In genomic region chr19:41351339-41352245, GRCh38 we compare ENCODE assay signal across 8 cellular contexts. TPM values are rescaled to one million over a fixed set of nuclear protein-coding genes. Genes with fewer than 3 reads are reported as not detected.
DNase-seq lines count a peak whose midpoint lies in the region; ATAC-seq and TF ChIP-seq lines count a peak whose summit lies in the region.

No MANE protein-coding gene starts in this region.

- ATAC-seq in GM21360 (IDR thresholded peaks at IDR 0.05; ENCODE audit: unreplicated experiment) (peak; percentile 40), memory B cell (ENCODE audit: low read depth) (peak; percentile 59)

- H3K4me2 ChIP-seq in Loucy (ENCODE audit: low read depth, low read length, poor library complexity, severe bottlenecking) = peak overlapping the region; percentile 100

- no peaks in the 10 kb centered on the region for H3K9me3 ChIP-seq in CD8-positive, alpha-beta memory T cell (ENCODE audit: low read length)
- no peaks in the 10 kb centered on the region for H3K9me3 ChIP-seq in Loucy (ENCODE audit: insufficient read depth, low read depth, low read length)

- peak; percentile 85 to 94 (median 90) for DNase-seq in CD8-positive, alpha-beta memory T cell
- peak; percentile 64 to 81 for DNase-seq in activated CD4-positive, alpha-beta T cell treated with anti-CD3 and anti-CD28 coated beads, Interleukin-2, amount 50 U/mL, for 24 hours (ENCODE audit: low read depth in 1 of 2, low spot score in 1 of 2)
- DNase-seq in ecto neural progenitor cell (ENCODE audit: low spot score) (peak; percentile 61), memory B cell (ENCODE audit: low spot score in 2 of 2) (peak; percentile 82 to 89), cortex of kidney (lab: John Stamatoyannopoulos, UW) (no peak)
- DNase-seq in stimulated activated CD8-positive, alpha-beta memory T cell treated with anti-CD3 and anti-CD28 coated beads, Interleukin-15, amount 100 ng/mL, for 1 hour (ENCODE audit: low read depth) = peak; percentile 67

- POLR2A ChIA-PET in CD8-positive, alpha-beta memory T cell (lab: Charles Lee) = interaction anchor here (0.6 to 9.4 kb wide), 11 partner anchors 9 to 1069 kb away, joined by 3 to 111 read pairs (median 6); partner anchors contain the start of genes B9D2, CCDC97 and HNRNPUL1

- peaks cover 0 to 4% (median 0%) of the 10 kb centered on the region in 5 donors for H3K9me3 Mint-ChIP-seq in CD8-positive, alpha-beta memory T cell
- H3K9me3 Mint-ChIP-seq in memory B cell = no peaks in the 10 kb centered on the region

- peaks cover 0 to 12% of the 10 kb centered on the region in 2 donors for H3K27me3 Mint-ChIP-seq in CD8-positive, alpha-beta memory T cell
- H3K27me3 Mint-ChIP-seq in memory B cell = no peaks in the 10 kb centered on the region

- peak overlapping the region; percentile 97 for H3K4me3 ChIP-seq in CD8-positive, alpha-beta memory T cell (ENCODE audit: low read length)
- H3K4me3 ChIP-seq in Loucy (ENCODE audit: low read length, poor library complexity, severe bottlenecking) = peak overlapping the region; percentile 92

- H3K27ac Mint-ChIP-seq in CD8-positive, alpha-beta memory T cell = peak overlapping the region; percentile 93 to 100 (median 99)
- H3K27ac Mint-ChIP-seq in memory B cell = peak overlapping the region; percentile 95

- H3K4me3 Mint-ChIP-seq in CD8-positive, alpha-beta memory T cell = peak overlapping the region; percentile 93 to 100 (median 100)
- peak overlapping the region; percentile 98 for H3K4me3 Mint-ChIP-seq in memory B cell

- no peaks in the 10 kb centered on the region for H3K27me3 ChIP-seq in CD8-positive, alpha-beta memory T cell (ENCODE audit: insufficient read depth, low read length, poor library complexity, severe bottlenecking)
- no peaks in the 10 kb centered on the region for H3K27me3 ChIP-seq in Loucy (ENCODE audit: insufficient read depth, low read length, poor library complexity, severe bottlenecking)

- peaks cover 8 to 49% (median 9%) of the 10 kb centered on the region in 3 donors for H3K36me3 Mint-ChIP-seq in CD8-positive, alpha-beta memory T cell
- H3K36me3 Mint-ChIP-seq in memory B cell = peaks cover 9% of the 10 kb centered on the region

- peaks cover 10% of the 10 kb centered on the region for H3K36me3 ChIP-seq in CD8-positive, alpha-beta memory T cell (ENCODE audit: insufficient read depth, low read length)
- H3K36me3 ChIP-seq in Loucy (ENCODE audit: insufficient read depth, low read length) = peaks cover 4% of the 10 kb centered on the region; the same call in 1 of the 2 replicates

- no peaks in the 10 kb centered on the region; the same call in 1 of the 2 replicates for H3F3A ChIP-seq in Loucy (ENCODE audit: low read depth)

- no peaks in the 10 kb centered on the region for H3K9me2 ChIP-seq in Loucy (replicated peaks; ENCODE audit: low read depth, low read length)

- H3K27ac ChIP-seq in CD8-positive, alpha-beta memory T cell (ENCODE audit: low read depth, low read length) = peak overlapping the region; percentile 95

- H3K79me2 ChIP-seq in Loucy (ENCODE audit: insufficient read depth, low read length) = peaks cover 70% of the 10 kb centered on the region

- H2AFZ ChIP-seq in Loucy (ENCODE audit: low read length) = no peak overlapping the region

- peaks cover 57% of the 10 kb centered on the region for H3K4me1 ChIP-seq in CD8-positive, alpha-beta memory T cell (ENCODE audit: insufficient read depth, low read length)
- H3K4me1 ChIP-seq in Loucy (ENCODE audit: insufficient read depth, low read length, poor library complexity, severe bottlenecking) = peaks cover 37% of the 10 kb centered on the region

- H4K20me1 ChIP-seq in Loucy (ENCODE audit: insufficient read depth, low read length, poor library complexity, severe bottlenecking) = peaks cover 35% of the 10 kb centered on the region

- no peak for TF ChIP-seq CTCF in Loucy (conservative IDR thresholded peaks at IDR 0.05; ENCODE audit: low read length)

- peaks cover 43 to 57% (median 56%) of the 10 kb centered on the region in 3 donors for H3K4me1 Mint-ChIP-seq in CD8-positive, alpha-beta memory T cell
- H3K4me1 Mint-ChIP-seq in memory B cell = peaks cover 35% of the 10 kb centered on the region

- CTCF ChIA-PET in CD8-positive, alpha-beta memory T cell (lab: Charles Lee) = interaction anchor here (0.6 to 5.6 kb wide), 18 partner anchors 9 to 147 kb away, joined by 3 to 63 read pairs (median 6); partner anchors contain the start of genes B9D2, DMAC2 and HNRNPUL1

- peak overlapping the region; percentile 92 for H3K9ac ChIP-seq in Loucy (ENCODE audit: low read depth, low read length, poor library complexity, severe bottlenecking)

RNA-seq across cellular contexts. Expression of gene TGFB1, which starts 2.1 kb away (rescaled TPM):
- total RNA-seq in CD8-positive, alpha-beta memory T cell = 100 to 1,000 TPM; 152 to 161 TPM
- polyA plus RNA-seq in CD8-positive, alpha-beta memory T cell = 104 TPM

RNA-seq across cellular contexts. Expression of gene B9D2, which starts 12.4 kb away (rescaled TPM):
- 1 to 10 TPM; 8.5 to 9.7 TPM for total RNA-seq in CD8-positive, alpha-beta memory T cell
- polyA plus RNA-seq in CD8-positive, alpha-beta memory T cell = 15.4 TPM

RNA-seq across cellular contexts. Expression of gene TMEM91, which starts 24.7 kb away (rescaled TPM):
- 1 to 10 TPM; 2.6 to 3.8 TPM for total RNA-seq in CD8-positive, alpha-beta memory T cell
- polyA plus RNA-seq in CD8-positive, alpha-beta memory T cell = 3.7 TPM

RNA-seq across cellular contexts. Expression of gene CCDC97, which starts 41.6 kb away (rescaled TPM):
- 10 to 100 TPM; 31.7 to 32.1 TPM for total RNA-seq in CD8-positive, alpha-beta memory T cell
- 29.7 TPM for polyA plus RNA-seq in CD8-positive, alpha-beta memory T cell

RNA-seq across cellular contexts. Expression of gene EXOSC5, which starts 45.6 kb away (rescaled TPM):
- 10 to 100 TPM; 48.5 to 52.3 TPM for total RNA-seq in CD8-positive, alpha-beta memory T cell
- polyA plus RNA-seq in CD8-positive, alpha-beta memory T cell = 49.5 TPM
